Comparison of ENCODE assay signal across 8 cellular contexts in genomic region chr17:82272495-82273326, GRCh38. TPM values are rescaled to one million over a fixed set of nuclear protein-coding genes. Genes with fewer than 3 reads are reported as not detected.
A peak's percentile ranks its signal among the peaks of the same experiment; 100 is the strongest.
DNase-seq lines count a peak whose midpoint lies in the region; ATAC-seq and TF ChIP-seq lines count a peak whose summit lies in the region.

No MANE protein-coding gene starts in this region.

- peaks cover 47% of the 10 kb centered on the region for H3K4me1 Mint-ChIP-seq in activated naive CD8-positive, alpha-beta T cell treated with anti-CD3 and anti-CD28 coated beads for 36 hours

- ATAC-seq in GM21360 (IDR thresholded peaks at IDR 0.05; ENCODE audit: unreplicated experiment) (peak; percentile 11), Panc1 (peak; percentile 27), left ventricle myocardium superior (peak; percentile 48), gastrocnemius medialis (peak; percentile 19 to 22), HG02623 (IDR thresholded peaks at IDR 0.05; ENCODE audit: unreplicated experiment) (no peak)

- peak overlapping the region; percentile 99 for H3K4me3 ChIP-seq in ACC112 (ENCODE audit: low read depth, low read length)
- H3K4me3 ChIP-seq in Panc1 (ENCODE audit: low read depth in 2 of 2, low read length in 2 of 2) = peak overlapping the region; percentile 66 to 80
- peak overlapping the region; percentile 90 to 99 (median 98) for H3K4me3 ChIP-seq in gastrocnemius medialis

- H3K36me3 ChIP-seq in ACC112 (ENCODE audit: insufficient read depth, low read length) (peaks cover 14% of the 10 kb centered on the region), Panc1 (ENCODE audit: control insufficient read depth, insufficient read depth, low read length) (peaks cover 5% of the 10 kb centered on the region), gastrocnemius medialis (peaks cover 0 to 12% of the 10 kb centered on the region in 2 donors)

- H2AFZ ChIP-seq in ACC112 (ENCODE audit: low read length, unreplicated experiment) = no peak overlapping the region

- DNase-seq in Panc1 (ENCODE audit: low read depth, low spot score) = no peak
- peak; percentile 53 for DNase-seq in activated naive CD8-positive, alpha-beta T cell treated with anti-CD3 and anti-CD28 coated beads for 36 hours
- DNase-seq in left ventricle myocardium superior = peak; percentile 62
- peak in 1 of 2 donors; percentile 44 for DNase-seq in gastrocnemius medialis
- no peak for DNase-seq in NCI-H226

- H3K36me3 Mint-ChIP-seq in activated naive CD8-positive, alpha-beta T cell treated with anti-CD3 and anti-CD28 coated beads for 36 hours = peaks cover 32% of the 10 kb centered on the region

- POLR2A ChIA-PET in Panc1 (lab: Charles Lee) = interaction anchor here (0.7 kb wide), 1 partner anchor 295 kb away, joined by 3 read pairs; the partner anchor contains the start of gene ASPSCR1

- H3K4me1 ChIP-seq in ACC112 (ENCODE audit: control insufficient read depth, insufficient read depth, low read length, unreplicated experiment) = peaks cover 50% of the 10 kb centered on the region
- peaks cover 58% of the 10 kb centered on the region for H3K4me1 ChIP-seq in Panc1 (ENCODE audit: control insufficient read depth, insufficient read depth, low read length)
- H3K4me1 ChIP-seq in gastrocnemius medialis = peaks cover 52 to 56% of the 10 kb centered on the region in 2 donors

- peak overlapping the region; percentile 91 for H3K4me3 Mint-ChIP-seq in activated naive CD8-positive, alpha-beta T cell treated with anti-CD3 and anti-CD28 coated beads for 36 hours

- H3K27ac ChIP-seq in ACC112 (ENCODE audit: low read depth, low read length) (peak overlapping the region; percentile 97), Panc1 (ENCODE audit: low read length) (peak overlapping the region; percentile 90), gastrocnemius medialis (peak overlapping the region; percentile 99 to 100 (median 100))

- no peak for TF ChIP-seq POLR2A in gastrocnemius medialis (IDR thresholded peaks at IDR 0.05)

- in situ Hi-C loops in Panc1 (cut with HindIII; ENCODE audit: low pct_unique_long_range_greater_than_20kb, low sequenced_read_pairs) = no loop called here
- in situ Hi-C loops in gastrocnemius medialis (cut with MboI; ENCODE audit: low sequenced_read_pairs in 4 of 4) = no loop called here

- peak overlapping the region; percentile 98 for H3K27ac Mint-ChIP-seq in activated naive CD8-positive, alpha-beta T cell treated with anti-CD3 and anti-CD28 coated beads for 36 hours

- TSS peak; percentile 73 for BruUV-seq in Panc1 (replicated peaks; lab: Mats Ljungman, UMichigan)

- H3K9me3 ChIP-seq in Panc1 (ENCODE audit: control insufficient read depth, insufficient read depth, low read depth, low read length) (no peaks in the 10 kb centered on the region), gastrocnemius medialis (no peaks in the 10 kb centered on the region)

- no peaks in the 10 kb centered on the region for H3K27me3 Mint-ChIP-seq in activated naive CD8-positive, alpha-beta T cell treated with anti-CD3 and anti-CD28 coated beads for 36 hours

- intact Hi-C loops in Panc1 (cut with micrococcal nuclease; ENCODE audit: unreplicated experiment) (no loop called here), left ventricle myocardium superior (cut with micrococcal nuclease) (no loop called here), gastrocnemius medialis (cut with DNase I; ENCODE audit: low total_unique reads) (loop anchor here (1.0 kb wide), 1 partner anchor 20 kb away; no protein-coding TSS in a partner anchor)

- CTCF ChIA-PET in Panc1 (lab: Charles Lee) = no interaction called here

- H3K79me2 ChIP-seq in ACC112 (ENCODE audit: control insufficient read depth, insufficient read depth, low read length, unreplicated experiment) = peaks cover 65% of the 10 kb centered on the region

- TF ChIP-seq CTCF in Panc1 (IDR thresholded peaks at IDR 0.05) = no peak
- no peak for TF ChIP-seq CTCF in gastrocnemius medialis (IDR thresholded peaks at IDR 0.05 in 4 of 5, conservative IDR thresholded peaks at IDR 0.05 in 1 of 5)

- no peaks in the 10 kb centered on the region for H3K9me3 Mint-ChIP-seq in activated naive CD8-positive, alpha-beta T cell treated with anti-CD3 and anti-CD28 coated beads for 36 hours

- H3K27me3 ChIP-seq in ACC112 (ENCODE audit: insufficient read depth, low read length) = no peaks in the 10 kb centered on the region
- no peaks in the 10 kb centered on the region for H3K27me3 ChIP-seq in Panc1 (ENCODE audit: control insufficient read depth, insufficient read depth, low read length)
- no peaks in the 10 kb centered on the region for H3K27me3 ChIP-seq in gastrocnemius medialis

RNA-seq across cellular contexts. Expression of gene CSNK1D, which starts 0.8 kb away (rescaled TPM):
- 234 TPM for total RNA-seq in Panc1 (2021; ENCODE audit: unreplicated experiment)
- 316 TPM for polyA plus RNA-seq in Panc1 (2012; ENCODE audit: insufficient read length)
- 100 to 1,000 TPM; 110 to 115 TPM for total RNA-seq in activated naive CD8-positive, alpha-beta T cell treated with anti-CD3 and anti-CD28 coated beads for 36 hours
- total RNA-seq in left ventricle myocardium superior = 64.4 TPM
- total RNA-seq in gastrocnemius medialis = 10 to 100 TPM; 34.0 to 55.2 (median 47.3) TPM

RNA-seq across cellular contexts. Expression of gene SLC16A3, which starts 43.9 kb away (rescaled TPM):
- total RNA-seq in Panc1 (2021; ENCODE audit: unreplicated experiment) = 581 TPM
- 1,387 TPM for polyA plus RNA-seq in Panc1 (2012; ENCODE audit: insufficient read length)
- total RNA-seq in activated naive CD8-positive, alpha-beta T cell treated with anti-CD3 and anti-CD28 coated beads for 36 hours = 10 to 100 TPM; 75.8 to 79.3 TPM
- 7.8 TPM for total RNA-seq in left ventricle myocardium superior
- total RNA-seq in gastrocnemius medialis = 100 to 1,000 TPM in 2 of 4 donors, 10 to 100 TPM in 2; 46.0 to 173 (median 126) TPM

RNA-seq across cellular contexts. Expression of gene CD7, which starts 44.7 kb away (rescaled TPM):
- total RNA-seq in Panc1 (2021; ENCODE audit: unreplicated experiment) (0.77 TPM), left ventricle myocardium superior (0.64 TPM), gastrocnemius medialis (1 to 10 TPM in 1 of 4 donors, not detected in 3; 1.7 TPM)
- polyA plus RNA-seq in Panc1 (2012; ENCODE audit: insufficient read length) = 0.27 TPM
- 100 to 1,000 TPM; 291 to 293 TPM for total RNA-seq in activated naive CD8-positive, alpha-beta T cell treated with anti-CD3 and anti-CD28 coated beads for 36 hours

Comparison
In these comparisons a context has a peak if more than half of its experiments do, and no peak if none do; other contexts are left out.
1. DNase-seq: peak in activated naive CD8-positive, alpha-beta T cell treated with anti-CD3 and anti-CD28 coated beads for 36 hours (single experiment) and left ventricle myocardium superior (single experiment); none in Panc1 (single experiment) and NCI-H226 (single experiment).
2. RNA of gene CD7, which starts 44.7 kb away (total RNA-seq): 291 to 293 TPM in activated naive CD8-positive, alpha-beta T cell treated with anti-CD3 and anti-CD28 coated beads for 36 hours; 0.77 TPM in Panc1 (single experiment), 0.64 TPM in left ventricle myocardium superior (single experiment) and 1.7 TPM in gastrocnemius medialis; every median in the first group is over 100 times any median in the second.
3. Peak in every context shown above with its lines, with median percentiles within 50 percentile points of each other: H3K27ac ChIP-seq and H3K4me3 ChIP-seq.